In genomic region chr2:189408294-189408693, GRCh38 we compare ENCODE assay signal across 1 cellular context.
TF ChIP-seq lines count a peak whose summit lies in the region.

No MANE protein-coding gene starts in this region.

TF ChIP-seq in IMR-90, 13 proteins besides CTCF, POLR2A, EP300 and RAD21:
- TF ChIP-seq FOS (IDR thresholded peaks at IDR 0.05; ENCODE audit: low read depth, low read length) (no peak), USF2 (IDR thresholded peaks at IDR 0.05; ENCODE audit: low read depth, low read length) (no peak), CEBPB (IDR thresholded peaks at IDR 0.05; ENCODE audit: low read depth, low read length) (no peak), MXI1 (IDR thresholded peaks at IDR 0.05; ENCODE audit: borderline replicate concordance, low read depth, low read length) (no peak), CHD1 (IDR thresholded peaks at IDR 0.05; ENCODE audit: low read depth, low read length) (no peak), RCOR1 (IDR thresholded peaks at IDR 0.05; ENCODE audit: insufficient replicate concordance, low read length) (no peak), BHLHE40 (IDR thresholded peaks at IDR 0.05; ENCODE audit: low read depth, low read length) (no peak), MAFK (IDR thresholded peaks at IDR 0.05; ENCODE audit: low read depth, low read length) (no peak), MAZ (IDR thresholded peaks at IDR 0.05; ENCODE audit: borderline replicate concordance, low read depth, low read length) (no peak), RFX5 (IDR thresholded peaks at IDR 0.05; ENCODE audit: low read depth, low read length) (no peak), NFE2L2 (IDR thresholded peaks at IDR 0.05; ENCODE audit: low read depth, low read length) (no peak), SMC3 (IDR thresholded peaks at IDR 0.05; ENCODE audit: low read depth, low read length) (no peak)
- TF ChIP-seq, protein P1, sequence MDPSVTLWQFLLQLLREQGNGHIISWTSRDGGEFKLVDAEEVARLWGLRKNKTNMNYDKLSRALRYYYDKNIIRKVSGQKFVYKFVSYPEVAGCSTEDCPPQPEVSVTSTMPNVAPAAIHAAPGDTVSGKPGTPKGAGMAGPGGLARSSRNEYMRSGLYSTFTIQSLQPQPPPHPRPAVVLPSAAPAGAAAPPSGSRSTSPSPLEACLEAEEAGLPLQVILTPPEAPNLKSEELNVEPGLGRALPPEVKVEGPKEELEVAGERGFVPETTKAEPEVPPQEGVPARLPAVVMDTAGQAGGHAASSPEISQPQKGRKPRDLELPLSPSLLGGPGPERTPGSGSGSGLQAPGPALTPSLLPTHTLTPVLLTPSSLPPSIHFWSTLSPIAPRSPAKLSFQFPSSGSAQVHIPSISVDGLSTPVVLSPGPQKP (IDR thresholded peaks at IDR 0.05; ENCODE audit: borderline replicate concordance, low read depth, low read length), result no peak
